In the genomic region with DNA sequence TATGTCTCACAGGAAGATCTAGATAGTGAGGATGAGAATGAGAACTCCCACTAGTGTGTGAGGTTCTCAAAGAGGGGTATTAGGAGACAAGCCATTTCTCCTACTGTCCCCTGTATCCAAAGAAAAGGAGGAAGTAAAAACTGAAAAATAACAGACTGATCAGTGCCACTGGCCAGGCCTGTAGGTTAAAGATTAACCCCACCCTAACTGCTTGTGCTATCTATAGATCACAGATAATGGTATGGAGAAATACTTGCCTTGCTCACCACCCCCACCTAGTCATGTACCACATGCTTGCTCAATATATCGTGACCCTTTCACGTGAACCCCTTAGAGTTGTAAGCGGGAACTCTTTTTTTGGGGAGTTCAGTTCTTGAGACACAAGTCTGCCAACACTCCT, we compare ENCODE assay signal across 14 cellular contexts.
"Had no signal": no experiment of that assay in that cellular context is flagged by ENCODE, and none has a peak within 500 bp of the region (broad histone marks: within the 10 kb centered on the region; RNA-seq: fewer than 3 reads in every experiment).

No MANE protein-coding gene starts in this region.

- DNase-seq: effector CD4-positive, alpha-beta T cell; endodermal cell; foreskin keratinocyte; head of caudate nucleus; hippocampal formation; kidney glomerular epithelial cell; mammary epithelial cell; naive thymus-derived CD8-positive, alpha-beta T cell; psoas muscle; sigmoid colon; stimulated activated CD4-positive, alpha-beta T cell treated with anti-CD3 and anti-CD28 coated beads, Interleukin-12 subunit alpha, Interleukin-12 subunit beta, amount 100 ng/mL, for 4 hours; stimulated activated naive CD4-positive, alpha-beta T cell; trophoblast cell had no signal

- ATAC-seq: foreskin keratinocyte; mucosa of descending colon; naive thymus-derived CD8-positive, alpha-beta T cell; psoas muscle had no signal
